ENCODE assay signal across 8 cellular contexts in the genomic region with DNA sequence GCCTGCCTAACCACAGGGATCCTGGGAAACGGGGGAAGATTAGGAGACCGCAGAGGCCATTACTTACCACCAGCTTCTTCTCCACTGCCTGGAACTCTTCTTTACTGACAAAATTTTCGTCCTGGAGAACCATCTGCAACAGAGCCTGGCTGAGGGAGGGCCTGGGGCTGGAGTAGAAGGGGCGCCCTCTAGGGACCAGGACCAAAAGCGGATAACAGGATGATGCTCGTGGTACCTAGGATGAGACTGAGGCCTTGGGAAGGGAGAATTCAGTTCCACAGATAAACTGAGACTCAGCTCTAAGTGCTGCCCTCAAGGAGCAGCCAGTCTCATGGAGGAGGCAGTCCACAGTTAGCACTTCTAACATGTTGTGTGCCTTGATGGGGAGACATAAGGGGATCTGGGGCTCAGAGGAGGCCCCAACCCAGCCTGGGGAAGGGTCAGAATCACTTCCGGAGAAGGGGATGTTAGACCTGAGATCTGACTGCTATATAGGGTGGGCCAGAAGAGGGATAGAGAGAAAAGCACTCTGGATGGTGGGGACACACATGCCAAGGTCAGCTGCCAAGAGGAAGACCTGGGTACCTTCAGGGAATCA. TPM values are rescaled to one million over a fixed set of nuclear protein-coding genes. Genes with fewer than 3 reads are reported as not detected.
DNase-seq lines count a peak whose midpoint lies in the region; ATAC-seq lines count a peak whose summit lies in the region.

No MANE protein-coding gene starts in this region.

- POLR2A ChIA-PET in activated naive CD8-positive, alpha-beta T cell treated with anti-CD3 and anti-CD28 coated beads, Interleukin-2, amount 10 ng/mL, durations not matched to agents 7 days and 5 days (lab: Charles Lee), result interaction anchor here (1.2 to 4.6 kb wide), 5 partner anchors 10 to 158 kb away, joined by 3 to 28 read pairs (median 4); a partner anchor contains a TSS

- ATAC-seq in activated naive CD8-positive, alpha-beta T cell treated with anti-CD3 and anti-CD28 coated beads, Interleukin-2, amount 10 ng/mL, durations not matched to agents 7 days and 5 days (ENCODE audit: low read depth), result no peak
- no peak for ATAC-seq in memory B cell (ENCODE audit: low read depth)

- peaks cover 8% of the 10 kb centered on the region for H3K36me3 Mint-ChIP-seq in activated naive CD8-positive, alpha-beta T cell treated with anti-CD3 and anti-CD28 coated beads, Interleukin-2, amount 10 ng/mL, durations not matched to agents 7 days and 5 days
- peaks cover 4% of the 10 kb centered on the region for H3K36me3 Mint-ChIP-seq in memory B cell

- peak overlapping the region; percentile 77 for H3K27ac ChIP-seq in Karpas-422 (ENCODE audit: low read length)

- H3K9ac ChIP-seq in Karpas-422 (ENCODE audit: low read length), result peak overlapping the region; percentile 71

- peak overlapping the region; percentile 92 for H3K4me2 ChIP-seq in Karpas-422 (ENCODE audit: low read depth, low read length, poor library complexity, severe bottlenecking)

- H3K9me3 Mint-ChIP-seq in activated naive CD8-positive, alpha-beta T cell treated with anti-CD3 and anti-CD28 coated beads, Interleukin-2, amount 10 ng/mL, durations not matched to agents 7 days and 5 days, result no peaks in the 10 kb centered on the region
- no peaks in the 10 kb centered on the region for H3K9me3 Mint-ChIP-seq in memory B cell

- peak overlapping the region; percentile 70 for H3K4me3 ChIP-seq in Karpas-422 (ENCODE audit: low read length)

- DNase-seq in ELF-1 (ENCODE audit: low read depth, low spot score) (peak; percentile 79), Karpas-422 (no peak), memory B cell (ENCODE audit: low spot score in 2 of 2) (no peak), GM19238 (ENCODE audit: insufficient read length, low spot score) (no peak), DMS153 treated with DMSO at 0.1 percent for 48 hours (lab: John Stamatoyannopoulos, UW; ENCODE audit: unreplicated experiment) (no peak), putamen (ENCODE audit: low spot score) (no peak)
- DNase-seq in activated naive CD8-positive, alpha-beta T cell treated with anti-CD3 and anti-CD28 coated beads, Interleukin-2, amount 10 ng/mL, durations not matched to agents 7 days and 5 days, result no peak
- no peak for DNase-seq in stimulated activated CD4-positive, alpha-beta T cell treated with anti-CD3 and anti-CD28 coated beads, Interleukin-4, amount 100 ng/mL, for 4 hours

- H3K4me1 Mint-ChIP-seq in activated naive CD8-positive, alpha-beta T cell treated with anti-CD3 and anti-CD28 coated beads, Interleukin-2, amount 10 ng/mL, durations not matched to agents 7 days and 5 days, result peaks cover 32% of the 10 kb centered on the region
- peaks cover 29% of the 10 kb centered on the region for H3K4me1 Mint-ChIP-seq in memory B cell

- H3K27ac Mint-ChIP-seq in activated naive CD8-positive, alpha-beta T cell treated with anti-CD3 and anti-CD28 coated beads, Interleukin-2, amount 10 ng/mL, durations not matched to agents 7 days and 5 days, result peak overlapping the region; percentile 100
- H3K27ac Mint-ChIP-seq in memory B cell, result peak overlapping the region; percentile 97

- H3K79me2 ChIP-seq in Karpas-422 (ENCODE audit: low read length), result no peaks in the 10 kb centered on the region

- no peaks in the 10 kb centered on the region for H3K9me2 ChIP-seq in Karpas-422 (replicated peaks; ENCODE audit: insufficient read depth, low read length)

- no peaks in the 10 kb centered on the region for H4K20me1 ChIP-seq in Karpas-422 (ENCODE audit: insufficient read depth, low read depth, low read length)

- H3K36me3 ChIP-seq in Karpas-422 (ENCODE audit: insufficient read depth, low read length), result no peaks in the 10 kb centered on the region

- no peaks in the 10 kb centered on the region for H3K9me3 ChIP-seq in Karpas-422 (ENCODE audit: low read length)

- peak overlapping the region; percentile 96 for H3K4me3 Mint-ChIP-seq in activated naive CD8-positive, alpha-beta T cell treated with anti-CD3 and anti-CD28 coated beads, Interleukin-2, amount 10 ng/mL, durations not matched to agents 7 days and 5 days
- H3K4me3 Mint-ChIP-seq in memory B cell, result peak overlapping the region; percentile 96

- peaks cover 30% of the 10 kb centered on the region for H3K4me1 ChIP-seq in Karpas-422 (ENCODE audit: low read length)

- no peaks in the 10 kb centered on the region for H3K27me3 ChIP-seq in Karpas-422 (ENCODE audit: low read length)

- no peaks in the 10 kb centered on the region for H3K27me3 Mint-ChIP-seq in activated naive CD8-positive, alpha-beta T cell treated with anti-CD3 and anti-CD28 coated beads, Interleukin-2, amount 10 ng/mL, durations not matched to agents 7 days and 5 days
- H3K27me3 Mint-ChIP-seq in memory B cell, result no peaks in the 10 kb centered on the region

- H2AFZ ChIP-seq in Karpas-422 (ENCODE audit: low read length), result no peak overlapping the region

RNA-seq across cellular contexts. Expression of a gene that starts 1.2 kb away (rescaled TPM):
- total RNA-seq in Karpas-422 (2014; rRNA removed; shearing (Covaris generic); ENCODE audit: low replicate concordance), result 4.6 and 7.7 TPM in 2 replicates
- 1 to 10 TPM; 6.3 to 6.4 TPM for total RNA-seq in activated naive CD8-positive, alpha-beta T cell treated with anti-CD3 and anti-CD28 coated beads, Interleukin-2, amount 10 ng/mL, durations not matched to agents 7 days and 5 days

RNA-seq across cellular contexts. Expression of a gene that starts 7.8 kb away (rescaled TPM):
- 0.78 and 2.3 TPM in 2 replicates for total RNA-seq in Karpas-422 (2014; rRNA removed; shearing (Covaris generic); ENCODE audit: low replicate concordance)
- 1 to 10 TPM; 4.1 to 4.3 TPM for total RNA-seq in activated naive CD8-positive, alpha-beta T cell treated with anti-CD3 and anti-CD28 coated beads, Interleukin-2, amount 10 ng/mL, durations not matched to agents 7 days and 5 days

RNA-seq across cellular contexts. Expression of a gene that starts 12.9 kb away (rescaled TPM):
- 28.8 and 31.0 TPM in 2 replicates for total RNA-seq in Karpas-422 (2014; rRNA removed; shearing (Covaris generic); ENCODE audit: low replicate concordance)
- 10 to 100 TPM; 21.8 to 22.6 TPM for total RNA-seq in activated naive CD8-positive, alpha-beta T cell treated with anti-CD3 and anti-CD28 coated beads, Interleukin-2, amount 10 ng/mL, durations not matched to agents 7 days and 5 days

RNA-seq across cellular contexts. Expression of a gene that starts 19.6 kb away (rescaled TPM):
- total RNA-seq in Karpas-422 (2014; rRNA removed; shearing (Covaris generic); ENCODE audit: low replicate concordance), result not detected in 2 replicates
- total RNA-seq in activated naive CD8-positive, alpha-beta T cell treated with anti-CD3 and anti-CD28 coated beads, Interleukin-2, amount 10 ng/mL, durations not matched to agents 7 days and 5 days, result 1 to 10 TPM; 1.3 to 1.8 TPM

RNA-seq across cellular contexts. Expression of a gene that starts 36.7 kb away (rescaled TPM):
- 6.0 and 9.0 TPM in 2 replicates for total RNA-seq in Karpas-422 (2014; rRNA removed; shearing (Covaris generic); ENCODE audit: low replicate concordance)
- 1 to 10 TPM; 4.2 to 5.7 TPM for total RNA-seq in activated naive CD8-positive, alpha-beta T cell treated with anti-CD3 and anti-CD28 coated beads, Interleukin-2, amount 10 ng/mL, durations not matched to agents 7 days and 5 days
